9 cellular contexts compared by ENCODE assay signal in the genomic region with DNA sequence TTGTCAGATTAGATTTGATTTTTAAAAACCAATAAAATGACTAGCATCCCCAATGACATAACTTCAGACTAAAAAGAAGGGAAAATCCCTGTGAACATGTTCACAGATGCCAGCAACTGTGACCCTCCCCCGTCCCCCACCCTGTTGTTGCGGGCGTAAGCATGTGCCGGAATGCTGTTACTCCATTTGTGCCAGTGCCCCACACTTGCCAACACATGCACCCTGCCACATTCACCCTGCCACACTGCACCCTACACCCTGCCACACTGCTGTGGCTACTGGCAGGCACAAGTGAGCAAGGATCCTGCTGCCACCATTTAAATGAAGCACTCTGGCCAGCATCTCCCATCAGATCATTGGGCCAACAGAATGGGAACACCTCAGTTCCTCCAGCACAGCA.
"Had no signal": no experiment of that assay in that cellular context is flagged by ENCODE, and none has a peak within 500 bp of the region (broad histone marks: within the 10 kb centered on the region; RNA-seq: fewer than 3 reads in every experiment).

No MANE protein-coding gene starts in this region.

- DNase-seq: GM23248, GOT3, H7, H9, HCEC 1CT, HFFc6 had no signal

- H3K27ac ChIP-seq: GM23248 had no signal

- H3K4me3 Mint-ChIP-seq: GM23338, H9, HFFc6 had no signal

- H3K9ac ChIP-seq: GM23248 had no signal

- H3K36me3 ChIP-seq: HAP-1 had no signal

- H3K4me2 ChIP-seq: GM23338 had no signal

- H2AFZ ChIP-seq: GM23248, GM23338 had no signal

- H3K4me1 ChIP-seq: HAP-1 had no signal

- H3K9me3 ChIP-seq: HAP-1 had no signal

- H3K27ac Mint-ChIP-seq: GM23338, H9, HFFc6 had no signal

- H3K4me1 Mint-ChIP-seq: GM23338, H9 had no signal

- ATAC-seq: GM23338, HCT116 had no signal

- H3K4me3 ChIP-seq: GM23248, GM23338, HAP-1 had no signal
